Comparison of ENCODE assay signal across 10 cellular contexts in genomic region chr22:29032014-29032475, GRCh38. TPM values are rescaled to one million over a fixed set of nuclear protein-coding genes. Genes with fewer than 3 reads are reported as not detected.
A peak's percentile ranks its signal among the peaks of the same experiment; 100 is the strongest.
DNase-seq lines count a peak whose midpoint lies in the region; ATAC-seq and TF ChIP-seq lines count a peak whose summit lies in the region.
"Had no signal": no experiment of that assay in that cellular context is flagged by ENCODE, and none has a peak within 500 bp of the region (broad histone marks: within the 10 kb centered on the region; RNA-seq: fewer than 3 reads in every experiment).

No MANE protein-coding gene starts in this region.

- H3K9me3 ChIP-seq in IMR-90 (ENCODE audit: control insufficient read depth, insufficient read depth, low read length) (no peaks in the 10 kb centered on the region), lower lobe of right lung (no peaks in the 10 kb centered on the region), thoracic aorta (no peaks in the 10 kb centered on the region)

- no peak for TF ChIP-seq CTCF in IMR-90 (conservative IDR thresholded peaks at IDR 0.05; ENCODE audit: low read depth, low read length)
- TF ChIP-seq CTCF in choroid plexus epithelial cell (conservative IDR thresholded peaks at IDR 0.05; ENCODE audit: low read depth, low read length): peak; percentile 26
- TF ChIP-seq CTCF in lower lobe of right lung (IDR thresholded peaks at IDR 0.05): no peak
- no peak for TF ChIP-seq CTCF in thoracic aorta (IDR thresholded peaks at IDR 0.05)

- peaks cover 17 to 27% of the 10 kb centered on the region in 2 experiments; a peak in 3 of 4 replicates for H3K79me1 ChIP-seq in IMR-90 (ENCODE audit: low read depth in 1 of 2, low read length in 2 of 2)

- dilution Hi-C loops in IMR-90 (cut with HindIII; ENCODE audit: low sequenced_read_pairs, unreplicated experiment): no loop called here

- H4K20me1 ChIP-seq in IMR-90 (ENCODE audit: insufficient read depth, low read length): no peaks in the 10 kb centered on the region

- in situ Hi-C loops in IMR-90 (cut with MboI; ENCODE audit: low sequenced_read_pairs): loop anchor here (10.0 kb wide), 1 partner anchor 427 kb away; no protein-coding TSS in a partner anchor

- H3K23ac ChIP-seq in IMR-90 (ENCODE audit: low read depth, low read length): peak overlapping the region; percentile 61

- no peaks in the 10 kb centered on the region for H3K9me3 Mint-ChIP-seq in stimulated activated memory B cell treated with anti-CD40 and anti-IgM and Interleukin-4, amounts not matched to agents 10 μg/mL and 1 μg/mL and 100 μg/mL, for 72 hours
- H3K9me3 Mint-ChIP-seq: activated naive CD4-positive, alpha-beta T cell treated with anti-CD3 and anti-CD28 coated beads, Interleukin-2, amount 50 U/mL, for 24 hours had no signal

- peak overlapping the region; percentile 82 for H2AK5ac ChIP-seq in IMR-90 (ENCODE audit: low read depth, low read length)

- CTCF ChIA-PET in IMR-90 (lab: Yijun Ruan, JAX): interaction anchor here (2.1 kb wide), 1 partner anchor 9 kb away, joined by 14 read pairs; no protein-coding TSS in a partner anchor

- peaks cover 65% of the 10 kb centered on the region for H3K27me3 Mint-ChIP-seq in stimulated activated memory B cell treated with anti-CD40 and anti-IgM and Interleukin-4, amounts not matched to agents 10 μg/mL and 1 μg/mL and 100 μg/mL, for 72 hours

- ATAC-seq in IMR-90 (ENCODE audit: low read depth): no peak
- no peak for ATAC-seq in lower lobe of right lung
- ATAC-seq in thoracic aorta (ENCODE audit: insufficient number of reproducible peaks, low FRiP score, low read depth): no peak
- no peak for ATAC-seq in HG03342 (IDR thresholded peaks at IDR 0.05; ENCODE audit: unreplicated experiment)
- ATAC-seq in stimulated activated memory B cell treated with anti-CD40 and anti-IgM and Interleukin-4, amounts not matched to agents 10 μg/mL and 1 μg/mL and 100 μg/mL, for 72 hours: no peak

- H3K4me1 Mint-ChIP-seq in stimulated activated memory B cell treated with anti-CD40 and anti-IgM and Interleukin-4, amounts not matched to agents 10 μg/mL and 1 μg/mL and 100 μg/mL, for 72 hours: peaks cover 8% of the 10 kb centered on the region

- H2BK15ac ChIP-seq in IMR-90 (ENCODE audit: low read depth, low read length): peak overlapping the region; percentile 89; the same call in 2 of the 3 replicates

- peak overlapping the region; percentile 93 for H4K91ac ChIP-seq in IMR-90 (ENCODE audit: insufficient read depth, low read depth, low read length)

- peak overlapping the region; percentile 90 for H3K4ac ChIP-seq in IMR-90 (ENCODE audit: low read depth, low read length)

- peak overlapping the region; percentile 91 for H2BK120ac ChIP-seq in IMR-90 (ENCODE audit: low read depth, low read length)

- peak overlapping the region; percentile 90 for H2AFZ ChIP-seq in IMR-90 (replicated peaks; ENCODE audit: low read length, poor library complexity)

- no peak overlapping the region for H3K27ac Mint-ChIP-seq in stimulated activated memory B cell treated with anti-CD40 and anti-IgM and Interleukin-4, amounts not matched to agents 10 μg/mL and 1 μg/mL and 100 μg/mL, for 72 hours
- H3K27ac Mint-ChIP-seq: activated naive CD4-positive, alpha-beta T cell treated with anti-CD3 and anti-CD28 coated beads, Interleukin-2, amount 50 U/mL, for 24 hours had no signal

- H3K4me3 Mint-ChIP-seq in stimulated activated memory B cell treated with anti-CD40 and anti-IgM and Interleukin-4, amounts not matched to agents 10 μg/mL and 1 μg/mL and 100 μg/mL, for 72 hours: no peak overlapping the region

- H3K4me2 ChIP-seq in IMR-90 (ENCODE audit: low read depth, low read length): peak overlapping the region; percentile 66

- H3K4me3 ChIP-seq in IMR-90 (ENCODE audit: insufficient read depth, low read depth, low read length): no peak overlapping the region
- no peak overlapping the region for H3K4me3 ChIP-seq in choroid plexus epithelial cell (ENCODE audit: low read depth, low read length)
- H3K4me3 ChIP-seq in lower lobe of right lung: no peak overlapping the region
- H3K4me3 ChIP-seq in thoracic aorta: peak overlapping the region; percentile 70

- 67% methylated on average over 1 of the region's 8 CpGs; no CpG with 5 or more reads in 1 of the 2 experiments for whole genome bisulfite sequencing in IMR-90 (ENCODE audit: extremely low coverage in 2 of 2, insufficient read length in 1 of 2), 2 experiments

- H3K27ac ChIP-seq in IMR-90 (ENCODE audit: insufficient read depth, low read length) (peak overlapping the region; percentile 87), lower lobe of right lung (peak overlapping the region; percentile 78), thoracic aorta (peak overlapping the region; percentile 81 to 93)

- H2BK20ac ChIP-seq in IMR-90 (ENCODE audit: low read depth, low read length): peak overlapping the region; percentile 89

- H3K9me1 ChIP-seq in IMR-90 (ENCODE audit: insufficient read depth, low read length): peaks cover 16% of the 10 kb centered on the region

- H3K36me3 Mint-ChIP-seq in stimulated activated memory B cell treated with anti-CD40 and anti-IgM and Interleukin-4, amounts not matched to agents 10 μg/mL and 1 μg/mL and 100 μg/mL, for 72 hours: no peaks in the 10 kb centered on the region

- POLR2A ChIA-PET in IMR-90 (lab: Charles Lee; ENCODE audit: unreplicated experiment): interaction anchor here (0.5 kb wide), 1 partner anchor 801 kb away, joined by 5 read pairs; no protein-coding TSS in a partner anchor

- peak overlapping the region; percentile 31; the same call in 1 of the 2 replicates for H3K9ac ChIP-seq in IMR-90 (ENCODE audit: low read depth, low read length)

- peak overlapping the region; percentile 81 for H3K14ac ChIP-seq in IMR-90 (replicated peaks; ENCODE audit: low read depth, low read length)

- intact Hi-C loops in IMR-90 (cut with micrococcal nuclease) (loop anchor here (5.0 kb wide), 1 partner anchor 130 kb away; no protein-coding TSS in a partner anchor), lower lobe of right lung (cut with DNase I) (no loop called here), posterior vena cava (cut with DNase I) (no loop called here)

- peak overlapping the region; percentile 75; the same call in 1 of the 2 replicates for H3K56ac ChIP-seq in IMR-90 (ENCODE audit: extremely low read depth, insufficient read depth, low read length)

- H3K4me1 ChIP-seq in IMR-90 (ENCODE audit: control insufficient read depth, insufficient read depth, low read length) (peaks cover 18% of the 10 kb centered on the region), lower lobe of right lung (peaks cover 53% of the 10 kb centered on the region), thoracic aorta (ENCODE audit: control insufficient read depth in 1 of 2, low read depth in 2 of 2) (peaks cover 18 to 37% of the 10 kb centered on the region in 2 donors)

- H3K27me3 ChIP-seq in IMR-90 (ENCODE audit: control insufficient read depth, insufficient read depth, low read length) (no peaks in the 10 kb centered on the region), lower lobe of right lung (ENCODE audit: low read depth) (no peaks in the 10 kb centered on the region), thoracic aorta (replicated peaks; ENCODE audit: insufficient read depth) (no peaks in the 10 kb centered on the region)

- peak overlapping the region; percentile 91 for H2AK9ac ChIP-seq in IMR-90 (replicated peaks; ENCODE audit: low read depth, low read length, poor library complexity)

- peak overlapping the region; percentile 90 for H2BK5ac ChIP-seq in IMR-90 (ENCODE audit: low read depth, low read length, poor library complexity, severe bottlenecking)

- peak overlapping the region; percentile 83 for H4K5ac ChIP-seq in IMR-90 (ENCODE audit: low read depth, low read length)

- H3K36me3 ChIP-seq in IMR-90 (ENCODE audit: control insufficient read depth, insufficient read depth, low read length) (no peaks in the 10 kb centered on the region), lower lobe of right lung (no peaks in the 10 kb centered on the region), thoracic aorta (no peaks in the 10 kb centered on the region)

- H3K18ac ChIP-seq in IMR-90 (ENCODE audit: low read depth, low read length): peak overlapping the region; percentile 78

- peak overlapping the region; percentile 74 to 90 for H4K8ac ChIP-seq in IMR-90 (ENCODE audit: low read depth in 2 of 2, low read length in 2 of 2)

- no TSS peak for BruUV-seq in IMR-90 (replicated peaks; lab: Mats Ljungman, UMichigan)

- DNase-seq in IMR-90 (no peak), choroid plexus epithelial cell (ENCODE audit: low read depth) (peak; percentile 26), lower lobe of right lung (no peak), thoracic aorta (ENCODE audit: low spot score) (no peak), posterior vena cava (ENCODE audit: low spot score) (no peak), NCI-H146 (lab: John Stamatoyannopoulos, UW) (no peak)
- DNase-seq: NCI-H2227 treated with DMSO at 0.1 percent for 48 hours had no signal

- no peak for TF ChIP-seq RAD21 in IMR-90 (IDR thresholded peaks at IDR 0.05; ENCODE audit: low read length)

- TF ChIP-seq POLR2A in IMR-90 (IDR thresholded peaks at IDR 0.05; ENCODE audit: low read depth, low read length): no peak

TF ChIP-seq in IMR-90, 13 proteins besides CTCF, POLR2A, EP300 and RAD21 (continues in another document):
- TF ChIP-seq CHD1 (IDR thresholded peaks at IDR 0.05; ENCODE audit: low read depth, low read length): no peak
- no peak for TF ChIP-seq CEBPB (IDR thresholded peaks at IDR 0.05; ENCODE audit: low read depth, low read length)
- TF ChIP-seq MXI1 (IDR thresholded peaks at IDR 0.05; ENCODE audit: borderline replicate concordance, low read depth, low read length): no peak
- TF ChIP-seq RFX5 (IDR thresholded peaks at IDR 0.05; ENCODE audit: low read depth, low read length): no peak
- TF ChIP-seq MAZ (IDR thresholded peaks at IDR 0.05; ENCODE audit: borderline replicate concordance, low read depth, low read length): no peak

RNA-seq across cellular contexts. Expression of gene C22orf31, which starts 29.6 kb away (rescaled TPM):
- total RNA-seq in IMR-90 (2012; rRNA removed) (not detected in 2 replicates), lower lobe of right lung (not detected), thoracic aorta (not detected), posterior vena cava (not detected)
- not detected in 2 replicates for polyA plus RNA-seq in IMR-90 (2012; rRNA removed)
- polyA plus RNA-seq in IMR-90 (2012; cell fraction: cytosol; rRNA removed): not detected in 2 replicates
- polyA plus RNA-seq in IMR-90 (2012; cell fraction: nucleus; rRNA removed; ENCODE audit: low replicate concordance): not detected in 2 replicates

RNA-seq across cellular contexts. Expression of gene KREMEN1, which starts 40.8 kb away (rescaled TPM):
- total RNA-seq in IMR-90 (2012; rRNA removed): 2.5 and 2.9 TPM in 2 replicates
- polyA plus RNA-seq in IMR-90 (2012; rRNA removed): 4.6 and 5.1 TPM in 2 replicates
- 2.1 and 4.9 TPM in 2 replicates for polyA plus RNA-seq in IMR-90 (2012; cell fraction: cytosol; rRNA removed)
- 2.4 and 2.8 TPM in 2 replicates for polyA plus RNA-seq in IMR-90 (2012; cell fraction: nucleus; rRNA removed; ENCODE audit: low replicate concordance)
- total RNA-seq in lower lobe of right lung: 23.5 TPM
- total RNA-seq in thoracic aorta: 10 to 100 TPM in 1 of 2 donors, 1 to 10 TPM in 1; 8.4 to 13.9 TPM
- 10 to 100 TPM; 13.7 to 22.2 TPM for total RNA-seq in posterior vena cava
